Comparison of ENCODE assay signal across 8 cellular contexts in the genomic region with DNA sequence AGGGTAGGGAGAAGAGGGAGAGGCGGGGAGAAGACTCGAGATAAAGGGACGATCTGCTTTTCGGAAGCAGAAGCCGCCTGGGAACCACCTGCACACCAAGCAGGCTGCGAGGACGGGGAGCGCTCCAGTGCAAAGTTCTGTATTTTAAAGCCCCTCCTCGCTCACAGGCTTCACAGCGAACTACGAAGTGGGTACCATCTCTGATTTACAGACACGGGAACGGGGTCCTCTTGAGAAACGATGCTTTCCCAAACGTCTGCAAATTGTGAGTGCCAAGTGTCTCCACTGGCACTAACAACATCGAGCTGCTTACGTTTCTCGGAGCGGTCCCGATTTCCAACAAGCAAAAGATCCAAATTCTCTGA. TPM values are rescaled to one million over a fixed set of nuclear protein-coding genes. Genes with fewer than 3 reads are reported as not detected.
A peak's percentile ranks its signal among the peaks of the same experiment; 100 is the strongest.
DNase-seq lines count a peak whose midpoint lies in the region; ATAC-seq and TF ChIP-seq lines count a peak whose summit lies in the region.

No MANE protein-coding gene starts in this region.

- no peak overlapping the region for H3K27ac ChIP-seq in PC-3 (ENCODE audit: low read length)
- H3K27ac ChIP-seq in body of pancreas: peak overlapping the region; percentile 96 to 98 (median 98)
- peak overlapping the region; percentile 83 for H3K27ac ChIP-seq in subcutaneous abdominal adipose tissue (ENCODE audit: low read depth, low read length)

- POLR2A ChIA-PET in PC-3 (lab: Charles Lee; ENCODE audit: unreplicated experiment): interaction anchor here (0.6 to 1.4 kb wide), 4 partner anchors 22 to 86 kb away, joined by 3 to 9 read pairs (median 6); a partner anchor contains a TSS

- peak overlapping the region; percentile 81 for H3K9ac ChIP-seq in PC-3 (ENCODE audit: low read length)
- H3K9ac ChIP-seq in subcutaneous abdominal adipose tissue (ENCODE audit: low read length in 5 of 5): peak overlapping the region in 4 of 5 donors; percentile 67 to 86 (median 84)

- H4K20me1 ChIP-seq in PC-3 (ENCODE audit: low read length): peaks cover 35% of the 10 kb centered on the region

- H3K79me2 ChIP-seq in PC-3 (ENCODE audit: low read length): peaks cover 36% of the 10 kb centered on the region

- ATAC-seq in PC-3 (no peak), body of pancreas (no peak), left colon (peak; percentile 9)

- DNase-seq in NCI-H1417 (lab: John Stamatoyannopoulos, UW) (peak in 2 of 3 experiments; percentile 32 to 77), NCI-H1417 treated with DMSO at 0.1 percent for 48 hours (lab: John Stamatoyannopoulos, UW) (no peak), HFF-Myc (ENCODE audit: extremely low read depth, low read depth) (no peak), PC-3 (no peak), body of pancreas (peak in 3 of 4 donors; percentile 26 to 34 (median 31)), left colon (peak; percentile 41 to 50), NCI-H446 treated with DMSO at 0.1 percent for 48 hours (lab: John Stamatoyannopoulos, UW) (no peak)

- H2AFZ ChIP-seq in PC-3 (ENCODE audit: low read length): peak overlapping the region; percentile 97

- H3K9me3 ChIP-seq in PC-3 (ENCODE audit: low read length) (no peaks in the 10 kb centered on the region), body of pancreas (no peaks in the 10 kb centered on the region), subcutaneous abdominal adipose tissue (ENCODE audit: control insufficient read depth in 5 of 5, low read length in 5 of 5) (no peaks in the 10 kb centered on the region)

- H3K4me3 ChIP-seq in HFF-Myc (replicated peaks; ENCODE audit: low read depth, low read length): peak overlapping the region; percentile 72
- H3K4me3 ChIP-seq in PC-3 (ENCODE audit: low read length): peak overlapping the region; percentile 92
- H3K4me3 ChIP-seq in body of pancreas: peak overlapping the region; percentile 53 to 81
- peak overlapping the region; percentile 85 to 97 (median 88) for H3K4me3 ChIP-seq in subcutaneous abdominal adipose tissue (ENCODE audit: low read depth in 1 of 5, low read length in 5 of 5)

- CTCF ChIA-PET in PC-3 (lab: Charles Lee): interaction anchor here (1.4 to 2.3 kb wide), 2 partner anchors 30 to 47 kb away, joined by 4 to 29 read pairs; no protein-coding TSS in a partner anchor

- no peaks in the 10 kb centered on the region for H3K27me3 ChIP-seq in PC-3 (ENCODE audit: low read length)
- H3K27me3 ChIP-seq in body of pancreas: no peaks in the 10 kb centered on the region
- H3K27me3 ChIP-seq in subcutaneous abdominal adipose tissue (ENCODE audit: control insufficient read depth in 5 of 5, insufficient read depth in 4 of 5, low read length in 5 of 5): no peaks in the 10 kb centered on the region

- 0 to 1% methylated on average over 20 of the region's 20 CpGs for WGBS in body of pancreas, 2 donors

- no peaks in the 10 kb centered on the region for H3K9me2 ChIP-seq in PC-3 (replicated peaks; ENCODE audit: low read length)

- peaks cover 20% of the 10 kb centered on the region for H3K4me1 ChIP-seq in PC-3 (ENCODE audit: insufficient read depth, low read length)
- H3K4me1 ChIP-seq in body of pancreas: peaks cover 37% of the 10 kb centered on the region
- H3K4me1 ChIP-seq in subcutaneous abdominal adipose tissue (ENCODE audit: control insufficient read depth in 5 of 5, insufficient read depth in 5 of 5, low read length in 5 of 5): peaks cover 0 to 26% (median 22%) of the 10 kb centered on the region in 5 donors

- BruUV-seq in PC-3 (replicated peaks; lab: Mats Ljungman, UMichigan): TSS peak; percentile 70

- TF ChIP-seq POLR2A in body of pancreas (IDR thresholded peaks at IDR 0.05): no peak

- no peaks in the 10 kb centered on the region for H3F3A ChIP-seq in PC-3 (ENCODE audit: low read length, unreplicated experiment)

- TF ChIP-seq CTCF in HFF-Myc (IDR thresholded peaks at IDR 0.05; ENCODE audit: low read depth, low read length, missing control alignments) (no peak), PC-3 (conservative IDR thresholded peaks at IDR 0.05; ENCODE audit: low read depth, low read length) (no peak), body of pancreas (IDR thresholded peaks at IDR 0.05) (no peak)

- H3K4me2 ChIP-seq in PC-3 (ENCODE audit: low read length): peak overlapping the region; percentile 98

- H3K36me3 ChIP-seq in PC-3 (ENCODE audit: low read depth, low read length) (no peaks in the 10 kb centered on the region), body of pancreas (replicated peaks in 1 of 2; ENCODE audit: insufficient read depth in 1 of 2, low read depth in 2 of 2) (no peaks in the 10 kb centered on the region), subcutaneous abdominal adipose tissue (ENCODE audit: control insufficient read depth in 5 of 5, insufficient read depth in 5 of 5, low read length in 5 of 5) (no peaks in the 10 kb centered on the region)

- intact Hi-C loops in PC-3 (cut with micrococcal nuclease) (loop anchor here (1.0 to 10.0 kb wide), 6 partner anchors 22 to 200 kb away; a partner anchor contains a TSS), body of pancreas (cut with DNase I) (loop anchor here (5.0 kb wide), 1 partner anchor 48 kb away; no protein-coding TSS in a partner anchor), left colon (cut with DNase I, micrococcal nuclease) (loop anchor here in 1 of 2 donors (5.0 kb wide), 1 partner anchor 48 kb away; no protein-coding TSS in a partner anchor)

RNA-seq across cellular contexts. Expression of a gene that starts 0.7 kb away (rescaled TPM):
- total RNA-seq in PC-3 (2014; rRNA removed) (34.3 and 49.8 TPM in 2 replicates), body of pancreas (10 to 100 TPM; 31.6 to 56.7 TPM), left colon (100 to 1,000 TPM in 1 of 2 donors, 10 to 100 TPM in 1; 83.8 to 133 TPM)

RNA-seq across cellular contexts. Expression of a gene that starts 40.8 kb away (rescaled TPM):
- not detected in 2 replicates for total RNA-seq in PC-3 (2014; rRNA removed)
- not detected for total RNA-seq in body of pancreas
- not detected for total RNA-seq in left colon

RNA-seq across cellular contexts. Expression of a gene that starts 56.1 kb away (rescaled TPM):
- total RNA-seq in PC-3 (2014; rRNA removed) (111 and 123 TPM in 2 replicates), body of pancreas (10 to 100 TPM; 29.7 to 31.1 TPM), left colon (10 to 100 TPM; 48.5 to 52.3 TPM)

Comparison
In these comparisons a context has a peak if more than half of its experiments do, and no peak if none do; other contexts are left out.
1. DNase-seq: peak in NCI-H1417 (2 of 3), body of pancreas (3 of 4) and left colon (2 of 2); none in NCI-H1417 treated with DMSO at 0.1 percent for 48 hours (single experiment), HFF-Myc (single experiment), PC-3 (single experiment) and NCI-H446 treated with DMSO at 0.1 percent for 48 hours (single experiment).
2. Peak in every context shown above with its lines, with median percentiles within 50 percentile points of each other: H3K4me3 ChIP-seq.